In the genomic region with DNA sequence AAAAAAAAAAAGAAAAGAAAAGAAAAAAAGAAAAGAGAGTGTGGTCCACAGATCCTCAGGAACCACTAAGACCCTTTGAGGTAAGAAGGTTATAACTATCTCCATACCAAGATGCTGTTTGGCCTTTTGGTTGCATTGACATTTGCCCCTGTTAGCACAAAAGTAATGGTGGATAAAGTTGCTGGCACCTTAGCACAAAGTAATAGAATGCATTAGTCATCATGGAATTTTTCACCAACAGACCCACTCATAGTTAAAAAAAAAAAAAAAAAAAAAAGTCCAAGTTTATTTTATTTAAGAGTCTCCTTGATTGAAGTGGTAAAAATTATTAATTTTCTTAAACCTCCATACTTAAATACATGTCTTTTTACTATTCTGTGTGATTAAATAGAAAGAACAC, we compare ENCODE assay signal across 17 cellular contexts.
"Had no signal": no experiment of that assay in that cellular context is flagged by ENCODE, and none has a peak within 500 bp of the region (broad histone marks: within the 10 kb centered on the region; RNA-seq: fewer than 3 reads in every experiment).

No MANE protein-coding gene starts in this region.

- H3K27ac ChIP-seq: prostate gland, right lobe of liver, spleen had no signal

- H3K4me1 Mint-ChIP-seq: central memory CD8-positive, alpha-beta T cell; immature natural killer cell; memory B cell had no signal

- H3K27me3 ChIP-seq: right lobe of liver, spleen had no signal

- DNase-seq: activated CD4-positive, alpha-beta memory T cell treated with anti-CD3 and anti-CD28 coated beads, Interleukin-2, amount 10 ng/mL, durations not matched to agents 7 days and 5 days; activated CD4-positive, alpha-beta T cell treated with anti-CD3 and anti-CD28 coated beads for 1 hour; activated naive CD4-positive, alpha-beta T cell; activated naive CD8-positive, alpha-beta T cell treated with anti-CD3 and anti-CD28 coated beads, Interleukin-2, amount 50 U/mL, for 24 hours; immature natural killer cell; occipital lobe; right lobe of liver; spleen; stimulated activated CD4-positive, alpha-beta T cell treated with anti-CD3 and anti-CD28 coated beads, Interleukin-1b, Interleukin-23, amount 100 ng/mL, for 48 hours; stimulated activated naive CD4-positive, alpha-beta T cell; SW 1271; trophoblast cell had no signal

- ATAC-seq: activated naive CD8-positive, alpha-beta T cell treated with anti-CD3 and anti-CD28 coated beads, Interleukin-2, amount 50 U/mL, for 24 hours; natural killer cell treated with Interleukin-12 subunit alpha and Interleukin-12 subunit beta and Interleukin-15 and Interleukin-18, amount 100 ng/mL, for 72 hours; right lobe of liver had no signal

- H3K36me3 ChIP-seq: prostate gland, right lobe of liver, spleen had no signal

- H3K36me3 Mint-ChIP-seq: immature natural killer cell; natural killer cell treated with Interleukin-12 subunit alpha and Interleukin-12 subunit beta and Interleukin-15 and Interleukin-18, amount 100 ng/mL, for 72 hours had no signal

- H3K27me3 Mint-ChIP-seq: activated CD4-positive, alpha-beta memory T cell treated with anti-CD3 and anti-CD28 coated beads, Interleukin-2, amount 10 ng/mL, durations not matched to agents 7 days and 5 days had no signal

- H3K4me1 ChIP-seq: prostate gland had no signal

- H3K9me3 ChIP-seq: prostate gland, right lobe of liver had no signal

- H3K9me3 Mint-ChIP-seq: activated CD4-positive, alpha-beta memory T cell treated with anti-CD3 and anti-CD28 coated beads, Interleukin-2, amount 10 ng/mL, durations not matched to agents 7 days and 5 days; central memory CD8-positive, alpha-beta T cell; immature natural killer cell; memory B cell; natural killer cell treated with Interleukin-12 subunit alpha and Interleukin-12 subunit beta and Interleukin-15 and Interleukin-18, amount 100 ng/mL, for 72 hours; T-helper 2 cell treated with Interferon-gamma antibody and Interleukin-4, amounts not matched to agents 5 μg/mL and 100 μg/mL, for 36 hours had no signal

- H3K4me3 Mint-ChIP-seq: activated CD4-positive, alpha-beta memory T cell treated with anti-CD3 and anti-CD28 coated beads, Interleukin-2, amount 10 ng/mL, durations not matched to agents 7 days and 5 days; activated naive CD8-positive, alpha-beta T cell treated with anti-CD3 and anti-CD28 coated beads, Interleukin-2, amount 50 U/mL, for 24 hours; central memory CD8-positive, alpha-beta T cell; immature natural killer cell; memory B cell; natural killer cell treated with Interleukin-12 subunit alpha and Interleukin-12 subunit beta and Interleukin-15 and Interleukin-18, amount 100 ng/mL, for 72 hours; T-helper 2 cell treated with Interferon-gamma antibody and Interleukin-4, amounts not matched to agents 5 μg/mL and 100 μg/mL, for 36 hours had no signal

- H3K4me3 ChIP-seq: prostate gland, right lobe of liver, spleen had no signal

- H3K27ac Mint-ChIP-seq: activated CD4-positive, alpha-beta memory T cell treated with anti-CD3 and anti-CD28 coated beads, Interleukin-2, amount 10 ng/mL, durations not matched to agents 7 days and 5 days; activated naive CD8-positive, alpha-beta T cell treated with anti-CD3 and anti-CD28 coated beads, Interleukin-2, amount 50 U/mL, for 24 hours; immature natural killer cell; memory B cell; natural killer cell treated with Interleukin-12 subunit alpha and Interleukin-12 subunit beta and Interleukin-15 and Interleukin-18, amount 100 ng/mL, for 72 hours; T-helper 2 cell treated with Interferon-gamma antibody and Interleukin-4, amounts not matched to agents 5 μg/mL and 100 μg/mL, for 36 hours had no signal
